Comparison of ENCODE assay signal across 9 cellular contexts in the genomic region with DNA sequence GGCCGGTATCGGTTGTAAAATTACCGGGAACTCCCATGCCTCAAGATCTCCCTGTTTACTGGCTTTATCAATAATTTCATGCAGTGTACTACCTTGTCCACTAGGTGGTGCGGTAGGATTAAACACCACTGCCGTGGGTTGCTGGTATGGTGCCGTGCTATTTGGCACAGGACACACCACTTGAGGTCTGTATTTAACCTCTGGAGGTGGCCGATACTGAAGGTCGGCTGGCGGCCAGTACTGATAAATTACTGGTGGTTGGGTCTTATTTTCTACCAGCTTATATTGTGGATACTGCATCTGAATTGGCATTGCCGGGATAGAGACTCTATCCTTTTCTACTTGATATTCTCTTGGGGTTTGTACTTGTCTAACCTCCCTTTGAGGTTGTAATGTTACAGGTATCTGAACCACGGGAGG. TPM values are rescaled to one million over a fixed set of nuclear protein-coding genes. Genes with fewer than 3 reads are reported as not detected.
DNase-seq lines count a peak whose midpoint lies in the region; ATAC-seq lines count a peak whose summit lies in the region.
"Had no signal": no experiment of that assay in that cellular context is flagged by ENCODE, and none has a peak within 500 bp of the region (broad histone marks: within the 10 kb centered on the region; RNA-seq: fewer than 3 reads in every experiment).

No MANE protein-coding gene starts in this region.

- no peaks in the 10 kb centered on the region for H3K36me3 ChIP-seq in adipocyte (ENCODE audit: control insufficient read depth, insufficient read depth, low read length, severe bottlenecking)

- peak overlapping the region; percentile 27 for H3K9ac ChIP-seq in adipocyte (ENCODE audit: low read length)

- no peaks in the 10 kb centered on the region for H3K9me3 ChIP-seq in adipocyte (ENCODE audit: control insufficient read depth, low read length)

- ATAC-seq in left cardiac atrium = peak; percentile 97 to 98
- ATAC-seq in GM21515 (IDR thresholded peaks at IDR 0.05; ENCODE audit: unreplicated experiment) = no peak

- no peak overlapping the region for H3K4me3 ChIP-seq in adipocyte (ENCODE audit: low read length)

- H3K27me3 ChIP-seq in adipocyte (replicated peaks; ENCODE audit: control insufficient read depth, insufficient read depth, low read length) = no peaks in the 10 kb centered on the region

- intact Hi-C loops in left cardiac atrium (cut with DNase I) = loop anchor here in 1 of 2 donors (2.0 kb wide), 1 partner anchor 241 kb away; no protein-coding TSS in a partner anchor

- peaks cover 15% of the 10 kb centered on the region for H3K4me1 ChIP-seq in adipocyte (ENCODE audit: control insufficient read depth, insufficient read depth, low read length)

- DNase-seq in COLO829 (ENCODE audit: low spot score) (peak; percentile 76), H4 (ENCODE audit: low spot score) (peak; percentile 86), NCI-H146 treated with DMSO at 0.1 percent for 48 hours (lab: John Stamatoyannopoulos, UW; ENCODE audit: unreplicated experiment) (peak; percentile 90), SW480 (ENCODE audit: low spot score) (peak; percentile 73), adipocyte (ENCODE audit: low read depth) (peak; percentile 95), left cardiac atrium (peak; percentile 87), renal cortical epithelial cell (ENCODE audit: low read depth) (peak; percentile 78)

RNA-seq across cellular contexts. Expression of a gene that starts 14.3 kb away (rescaled TPM):
- not detected in 2 replicates for total RNA-seq in H4 (2014; rRNA removed; shearing (Covaris generic))
- total RNA-seq in left cardiac atrium (not detected), renal cortical epithelial cell (not detected in 2 replicates)
- total RNA-seq: T-helper 2 cell treated with Interferon-gamma antibody and Interleukin-4, amounts not matched to agents 100 ng/mL and 5 ng/mL, for 36 hours had no signal

RNA-seq across cellular contexts. Expression of a gene that starts 22.1 kb away (rescaled TPM):
- total RNA-seq in H4 (2014; rRNA removed; shearing (Covaris generic)) = 188 and 203 TPM in 2 replicates
- total RNA-seq in left cardiac atrium (10 to 100 TPM; 50.8 to 60.8 TPM), renal cortical epithelial cell (150 and 177 TPM in 2 replicates)

RNA-seq across cellular contexts. Expression of a gene that starts 27.7 kb away (rescaled TPM):
- total RNA-seq in H4 (2014; rRNA removed; shearing (Covaris generic)) = 34.0 and 50.6 TPM in 2 replicates
- total RNA-seq in left cardiac atrium (10 to 100 TPM; 19.1 to 28.4 TPM), renal cortical epithelial cell (26.9 and 66.7 TPM in 2 replicates)

RNA-seq across cellular contexts. Expression of a gene that starts 59.0 kb away (rescaled TPM):
- total RNA-seq in H4 (2014; rRNA removed; shearing (Covaris generic)) = not detected in 2 replicates
- under 1 TPM; 0.41 to 0.63 TPM for total RNA-seq in left cardiac atrium
- total RNA-seq in renal cortical epithelial cell = 0.20 TPM in 1 of 2 replicates, not detected in the other
